In the genomic region with DNA sequence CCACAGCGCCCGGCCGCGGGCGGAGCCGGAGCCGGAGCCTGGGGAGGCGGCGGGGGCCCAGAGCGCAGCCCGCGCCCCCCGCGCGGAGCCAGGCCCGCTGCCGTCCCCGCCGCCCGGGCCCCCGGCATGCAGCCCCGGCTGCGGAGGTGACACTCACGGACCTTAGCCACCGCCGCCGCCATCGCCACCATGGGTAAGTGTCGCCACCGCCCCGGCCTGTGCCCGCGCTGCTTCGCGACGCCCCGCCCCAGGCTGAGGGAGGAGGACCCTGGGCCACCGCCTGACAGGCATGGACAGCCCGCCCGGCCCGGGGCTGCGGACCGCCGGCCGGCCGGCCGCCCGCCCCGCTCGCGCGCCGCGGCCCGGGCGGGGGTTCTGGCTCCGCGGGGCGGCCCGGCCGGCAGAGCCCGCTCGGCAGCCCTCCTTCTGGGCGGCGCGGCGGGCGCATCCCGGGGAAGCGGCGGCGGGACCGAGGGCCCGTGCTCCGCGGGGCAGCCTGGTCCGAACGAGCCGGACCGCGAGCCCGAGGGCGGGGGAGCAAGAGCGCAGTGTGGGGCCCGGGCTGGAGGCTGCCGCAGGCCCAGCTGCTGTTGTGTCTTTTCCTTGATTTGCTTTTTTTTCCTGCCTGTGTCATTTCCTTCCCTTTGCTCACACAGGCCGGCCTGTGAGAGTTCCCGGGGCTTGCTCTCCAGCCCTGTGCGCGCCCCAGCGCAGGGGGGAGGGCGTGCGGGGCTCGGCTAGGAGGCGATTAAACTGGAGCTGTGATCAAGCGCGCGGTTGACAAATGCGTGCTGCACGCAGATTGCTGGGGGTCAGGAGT, we compare ENCODE assay signal across 8 cellular contexts. TPM values are rescaled to one million over a fixed set of nuclear protein-coding genes. Genes with fewer than 3 reads are reported as not detected.
DNase-seq lines count a peak whose midpoint lies in the region; ATAC-seq, FAIRE-seq and TF ChIP-seq lines count a peak whose summit lies in the region.

No MANE protein-coding gene starts in this region.

- in situ Hi-C loops in SK-MEL-5 (cut with HindIII; ENCODE audit: low pct_unique_long_range_greater_than_20kb, low sequenced_read_pairs), result no loop called here

- peak overlapping the region; percentile 53 to 86 (median 80) for H3K4me3 ChIP-seq in upper lobe of left lung

- H3K27me3 ChIP-seq in upper lobe of left lung, result no peaks in the 10 kb centered on the region

- no peak for TF ChIP-seq POLR2A in upper lobe of left lung (IDR thresholded peaks at IDR 0.05)

- peaks cover 35 to 52% (median 45%) of the 10 kb centered on the region in 4 donors for H3K4me1 ChIP-seq in upper lobe of left lung

- no peaks in the 10 kb centered on the region for H3K9me3 ChIP-seq in upper lobe of left lung

- no peaks in the 10 kb centered on the region for H3K36me3 ChIP-seq in upper lobe of left lung

- H3K27ac Mint-ChIP-seq in activated naive CD4-positive, alpha-beta T cell treated with anti-CD3 and anti-CD28 coated beads, Interleukin-2, amount 50 U/mL, for 24 hours, result peak overlapping the region; percentile 89

- peak in 1 of 6 experiments; percentile 29 for TF ChIP-seq CTCF in upper lobe of left lung (IDR thresholded peaks at IDR 0.05)

- no peak for TF ChIP-seq EP300 in upper lobe of left lung (IDR thresholded peaks at IDR 0.05)

- H3K27me3 Mint-ChIP-seq in activated naive CD4-positive, alpha-beta T cell treated with anti-CD3 and anti-CD28 coated beads, Interleukin-2, amount 50 U/mL, for 24 hours, result no peaks in the 10 kb centered on the region

- no peaks in the 10 kb centered on the region for H3K36me3 Mint-ChIP-seq in activated naive CD4-positive, alpha-beta T cell treated with anti-CD3 and anti-CD28 coated beads, Interleukin-2, amount 50 U/mL, for 24 hours

- FAIRE-seq in HTR-8/SVneo (lab: Jason Lieb, UNC), result no peak

- WGBS in upper lobe of left lung, 2 donors, result 0% methylated on average over 8 to 38 of the region's 100 CpGs

- DNase-seq in COR-L47 (lab: John Stamatoyannopoulos, UW) (peak; percentile 26), HTR-8/SVneo (ENCODE audit: insufficient read length, low spot score) (peak; percentile 67), SK-MEL-5 (ENCODE audit: low read depth, low spot score) (peak; percentile 55), glomerular visceral epithelial cell (ENCODE audit: extremely low spot score) (peak; percentile 59), nucleus accumbens (lab: John Stamatoyannopoulos, UW) (peak in 47 of 56 donors; percentile 9 to 78 (median 55)), upper lobe of left lung (peak; percentile 77 to 95)

- H3K4me1 Mint-ChIP-seq in activated naive CD4-positive, alpha-beta T cell treated with anti-CD3 and anti-CD28 coated beads, Interleukin-2, amount 50 U/mL, for 24 hours, result peaks cover 49% of the 10 kb centered on the region

- no peaks in the 10 kb centered on the region for H3K9me3 Mint-ChIP-seq in activated naive CD4-positive, alpha-beta T cell treated with anti-CD3 and anti-CD28 coated beads, Interleukin-2, amount 50 U/mL, for 24 hours

- ATAC-seq in GM21367 (IDR thresholded peaks at IDR 0.05; ENCODE audit: unreplicated experiment) (peak; percentile 24), upper lobe of left lung (ENCODE audit: low FRiP score in 2 of 2) (peak in 1 of 2 donors; percentile 32)

- peak overlapping the region; percentile 96 for H3K4me3 Mint-ChIP-seq in activated naive CD4-positive, alpha-beta T cell treated with anti-CD3 and anti-CD28 coated beads, Interleukin-2, amount 50 U/mL, for 24 hours

- peak overlapping the region; percentile 85 to 95 (median 91) for H3K27ac ChIP-seq in upper lobe of left lung

RNA-seq across cellular contexts. Expression of a gene that starts 0.6 kb away (rescaled TPM):
- total RNA-seq in SK-MEL-5 (2014; rRNA removed; shearing (Covaris generic)), result 13.1 and 14.8 TPM in 2 replicates
- polyA plus RNA-seq in SK-MEL-5 (2015; cell fraction: cytosol; rRNA removed), result 15.6 and 17.5 TPM in 2 replicates
- polyA plus RNA-seq in SK-MEL-5 (2015; cell fraction: nucleus; rRNA removed), result 21.5 and 33.9 TPM in 2 replicates
- total RNA-seq in upper lobe of left lung, result 100 to 1,000 TPM in 1 of 6 donors, 10 to 100 TPM in 5; 55.1 to 116 (median 60.4) TPM

RNA-seq across cellular contexts. Expression of a gene that starts 22.1 kb away (rescaled TPM):
- 22.3 and 25.9 TPM in 2 replicates for total RNA-seq in SK-MEL-5 (2014; rRNA removed; shearing (Covaris generic))
- polyA plus RNA-seq in SK-MEL-5 (2015; cell fraction: cytosol; rRNA removed), result 50.1 and 57.7 TPM in 2 replicates
- 7.4 and 17.2 TPM in 2 replicates for polyA plus RNA-seq in SK-MEL-5 (2015; cell fraction: nucleus; rRNA removed)
- total RNA-seq in upper lobe of left lung, result 10 to 100 TPM in 5 of 6 donors, 1 to 10 TPM in 1; 6.3 to 17.5 (median 13.5) TPM

Comparison
In these comparisons a context has a peak if more than half of its experiments do, and no peak if none do; other contexts are left out.
1. DNase-seq: peak in every context shown above with its lines; median percentile 86 in upper lobe of left lung; 67 in HTR-8/SVneo; 59 in glomerular visceral epithelial cell; 55 in SK-MEL-5; 55 in nucleus accumbens; 26 in COR-L47.